Comparison of ENCODE assay signal across 8 cellular contexts in genomic region chr5:60843693-60844428, GRCh38. TPM values are rescaled to one million over a fixed set of nuclear protein-coding genes. Genes with fewer than 3 reads are reported as not detected.
DNase-seq lines count a peak whose midpoint lies in the region; ATAC-seq and TF ChIP-seq lines count a peak whose summit lies in the region.

TSS of gene ELOVL7 (minus strand) at chr5:60844269. CDS start at chr5:60787397, 56,872 bp downstream.

- H3K27me3 ChIP-seq in osteoblast (ENCODE audit: insufficient read depth, low read length) (peaks cover 59% of the 10 kb centered on the region), uterus (no peaks in the 10 kb centered on the region)

- intact Hi-C loops in uterus (cut with DNase I; ENCODE audit: low total_unique reads), result no loop called here

- H3K27ac Mint-ChIP-seq in activated T-cell treated with anti-CD3 and anti-CD28 coated beads, Interleukin-2, amount 50 U/mL, for 72 hours, result no peak within 1 kb of the TSS
- peak within 1 kb of the TSS; percentile 17 for H3K27ac Mint-ChIP-seq in glutamatergic neuron (ENCODE audit: unreplicated experiment)

- no peaks in the 10 kb centered on the region for H4K20me1 ChIP-seq in osteoblast (ENCODE audit: insufficient read depth, low read length)

- ATAC-seq in GM19351 (IDR thresholded peaks at IDR 0.05; ENCODE audit: unreplicated experiment) (peak; percentile 94), HG03378 (IDR thresholded peaks at IDR 0.05; ENCODE audit: unreplicated experiment) (peak; percentile 54)
- ATAC-seq in activated T-cell treated with anti-CD3 and anti-CD28 coated beads, Interleukin-2, amount 50 U/mL, for 72 hours (replicated peaks in 1 of 2), result peak; percentile 95 to 96

- H3K27me3 Mint-ChIP-seq in activated T-cell treated with anti-CD3 and anti-CD28 coated beads, Interleukin-2, amount 50 U/mL, for 72 hours (ENCODE audit: low read depth), result peaks cover 56% of the 10 kb centered on the region
- H3K27me3 Mint-ChIP-seq in glutamatergic neuron (ENCODE audit: unreplicated experiment), result peaks cover 15% of the 10 kb centered on the region

- peak; percentile 50 to 69 for TF ChIP-seq POLR2A in uterus (IDR thresholded peaks at IDR 0.05)

- no peak within 1 kb of the TSS for H3K27ac ChIP-seq in osteoblast (ENCODE audit: low read depth, low read length)
- peak within 1 kb of the TSS; percentile 40 to 64 for H3K27ac ChIP-seq in uterus

- peaks cover 7% of the 10 kb centered on the region for H3K4me1 Mint-ChIP-seq in activated T-cell treated with anti-CD3 and anti-CD28 coated beads, Interleukin-2, amount 50 U/mL, for 72 hours (ENCODE audit: low read depth)
- peaks cover 6% of the 10 kb centered on the region for H3K4me1 Mint-ChIP-seq in glutamatergic neuron (ENCODE audit: low read depth, unreplicated experiment)

- H3K4me1 ChIP-seq in osteoblast (ENCODE audit: insufficient read depth, low read length) (peaks cover 8% of the 10 kb centered on the region), uterus (peaks cover 0 to 8% of the 10 kb centered on the region in 2 donors)

- peak within 1 kb of the TSS; percentile 84 for H3K4me2 ChIP-seq in osteoblast (ENCODE audit: insufficient read depth, low read length)

- no peak for TF ChIP-seq CTCF in glutamatergic neuron (IDR thresholded peaks at IDR 0.05; ENCODE audit: partially characterized antibody, unreplicated experiment)
- TF ChIP-seq CTCF in osteoblast (IDR thresholded peaks at IDR 0.05; ENCODE audit: extremely low read depth, low read depth, low read length), result no peak
- TF ChIP-seq CTCF in uterus (IDR thresholded peaks at IDR 0.05), result peak in 1 of 4 experiments; percentile 14

- H3K9me3 Mint-ChIP-seq in activated T-cell treated with anti-CD3 and anti-CD28 coated beads, Interleukin-2, amount 50 U/mL, for 72 hours, result no peaks in the 10 kb centered on the region
- H3K9me3 Mint-ChIP-seq in glutamatergic neuron (ENCODE audit: unreplicated experiment), result peaks cover 8% of the 10 kb centered on the region

- peak within 1 kb of the TSS; percentile 70 for H3K4me3 ChIP-seq in osteoblast (ENCODE audit: insufficient read depth, low read length)
- H3K4me3 ChIP-seq in uterus, result peak within 1 kb of the TSS; percentile 38 to 46

- peak within 1 kb of the TSS; percentile 89 to 92 for H3K4me3 Mint-ChIP-seq in activated T-cell treated with anti-CD3 and anti-CD28 coated beads, Interleukin-2, amount 50 U/mL, for 72 hours
- H3K4me3 Mint-ChIP-seq in glutamatergic neuron (ENCODE audit: unreplicated experiment), result peak within 1 kb of the TSS; percentile 88

- peaks cover 1 to 4% of the 10 kb centered on the region in 2 donors for H3K36me3 Mint-ChIP-seq in activated T-cell treated with anti-CD3 and anti-CD28 coated beads, Interleukin-2, amount 50 U/mL, for 72 hours (ENCODE audit: insufficient read depth in 2 of 2)
- H3K36me3 Mint-ChIP-seq in glutamatergic neuron (ENCODE audit: unreplicated experiment), result peaks cover 4% of the 10 kb centered on the region

- DNase-seq in COR-L47 (lab: John Stamatoyannopoulos, UW), result peak; percentile 84
- DNase-seq in NCI-H748 (lab: John Stamatoyannopoulos, UW; ENCODE audit: unreplicated experiment), result peak; percentile 92
- peak; percentile 78 to 80 for DNase-seq in activated T-cell treated with anti-CD3 and anti-CD28 coated beads, Interleukin-2, amount 50 U/mL, for 72 hours
- peak; percentile 68 for DNase-seq in glutamatergic neuron
- DNase-seq in osteoblast (ENCODE audit: insufficient read length, low spot score, missing footprints), result peak; percentile 90
- peak in 1 of 2 donors; percentile 15 for DNase-seq in uterus

- no peaks in the 10 kb centered on the region for H3K79me2 ChIP-seq in osteoblast (ENCODE audit: insufficient read depth, low read length)

- peak within 1 kb of the TSS; percentile 51 for H2AFZ ChIP-seq in osteoblast (ENCODE audit: low read length)

- no peaks in the 10 kb centered on the region for H3K9me3 ChIP-seq in osteoblast (ENCODE audit: low read depth, low read length)
- no peaks in the 10 kb centered on the region for H3K9me3 ChIP-seq in uterus

- H3K36me3 ChIP-seq in osteoblast (ENCODE audit: insufficient read depth, low read length) (no peaks in the 10 kb centered on the region), uterus (no peaks in the 10 kb centered on the region)

RNA-seq across cellular contexts. Expression of gene ELOVL7, which starts in this region (rescaled TPM):
- 1 to 10 TPM; 2.7 to 5.9 TPM for total RNA-seq in activated T-cell treated with anti-CD3 and anti-CD28 coated beads, Interleukin-2, amount 50 U/mL, for 72 hours
- total RNA-seq in glutamatergic neuron (ENCODE audit: unreplicated experiment) (0.59 TPM), osteoblast (under 0.01 TPM in 2 replicates), uterus (1 to 10 TPM; 1.3 to 8.2 (median 2.9) TPM)

Comparison
In these comparisons a context has a peak if more than half of its experiments do, and no peak if none do; other contexts are left out.
1. Peak in DNase-seq in glutamatergic neuron; RNA of the gene not detected or under 1 TPM.
2. Peak in DNase-seq, H3K4me3 ChIP-seq and H3K4me2 ChIP-seq in osteoblast; RNA of the gene not detected or under 1 TPM.